Comparison of ENCODE assay signal across 8 cellular contexts in the genomic region with DNA sequence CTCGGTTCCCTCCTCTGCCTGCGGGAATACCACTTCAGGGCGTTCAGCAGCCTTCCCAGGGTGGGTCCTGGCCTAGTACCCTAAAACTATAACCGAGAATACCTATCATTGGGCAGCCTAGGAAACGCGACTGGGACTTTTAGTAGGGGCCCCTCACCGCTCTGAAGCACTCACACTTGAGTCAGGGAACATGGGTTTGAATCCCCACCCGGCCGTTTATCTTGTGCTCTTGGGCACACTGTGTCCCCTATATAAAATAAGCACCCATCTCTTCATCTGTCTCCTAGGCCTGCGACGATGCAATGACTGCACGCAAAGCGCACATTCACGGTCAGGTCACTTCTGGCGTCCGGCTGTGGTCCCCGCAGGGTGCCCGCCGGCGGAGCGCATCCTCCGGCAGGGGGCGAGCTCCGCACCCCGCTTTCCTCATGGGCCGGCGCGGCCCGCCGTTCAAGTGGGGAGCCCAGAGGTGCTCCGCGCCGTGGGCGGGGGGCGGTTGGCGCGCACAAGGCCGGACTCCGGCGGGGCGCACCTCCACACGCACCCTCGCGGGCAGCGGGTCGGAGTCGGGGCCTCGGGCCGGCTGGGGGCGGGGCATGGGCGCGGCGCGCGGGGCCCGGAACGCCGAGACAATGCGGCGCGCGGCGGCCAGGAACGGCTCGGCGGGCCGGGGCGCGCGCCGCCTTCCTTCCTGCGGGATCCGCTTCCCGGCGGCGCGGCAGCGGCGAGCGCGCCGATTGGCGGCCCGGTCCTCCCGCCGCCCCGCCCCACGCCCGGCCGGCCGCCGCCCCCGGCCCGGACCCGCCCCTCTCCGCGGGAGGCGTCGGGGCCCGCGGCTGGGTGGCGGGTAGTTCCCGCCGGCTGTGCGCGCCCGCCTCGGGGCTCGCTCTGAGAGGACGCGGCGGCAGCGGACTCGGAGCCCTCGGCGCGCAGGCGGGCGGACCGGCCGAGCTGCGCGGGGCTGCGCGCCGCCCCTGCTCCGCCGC. TPM values are rescaled to one million over a fixed set of nuclear protein-coding genes. Genes with fewer than 3 reads are reported as not detected.
DNase-seq lines count a peak whose midpoint lies in the region; ATAC-seq and TF ChIP-seq lines count a peak whose summit lies in the region.

A gene (plus strand): TSS at position 850 of the 986 bp plus-strand sequence. CDS start 293 bp downstream, outside the sequence.

- TF ChIP-seq POLR2A in thyroid gland (IDR thresholded peaks at IDR 0.05): peak in 1 of 2 donors; percentile 82

- no peaks in the 10 kb centered on the region for H3K36me3 Mint-ChIP-seq in natural killer cell

- ATAC-seq in HG03103 (IDR thresholded peaks at IDR 0.05; ENCODE audit: low read depth, unreplicated experiment) (peak; percentile 62), natural killer cell (peak; percentile 67 to 79 (median 67))

- DNase-seq in ACHN (peak; percentile 84), GM13976 (ENCODE audit: low spot score) (peak; percentile 80), NCI-H69 (lab: John Stamatoyannopoulos, UW) (peak; percentile 87), foreskin fibroblast (peak; percentile 75 to 90), natural killer cell (no peak), thyroid gland (peak; percentile 70 to 77)
- peak; percentile 12 for DNase-seq in activated T-helper 9 cell treated with anti-CD3 and anti-CD28 coated beads, Interleukin-2, amount 50 U/mL, for 16 hours (ENCODE audit: low read depth)

- TF ChIP-seq CTCF in GM13976 (IDR thresholded peaks at IDR 0.05; ENCODE audit: borderline replicate concordance, control extremely low read depth, extremely low read depth, insufficient read depth, missing control alignments) (peak; percentile 48), foreskin fibroblast (IDR thresholded peaks at IDR 0.05; ENCODE audit: low read depth, low read length) (peak; percentile 86), natural killer cell (IDR thresholded peaks at IDR 0.05) (peak; percentile 25), thyroid gland (IDR thresholded peaks at IDR 0.05) (peak; percentile 48 to 86 (median 77))

- no peaks in the 10 kb centered on the region for H3K9me3 ChIP-seq in thyroid gland

- 13 to 29% methylated on average over 9 to 15 of the region's 128 CpGs for WGBS in thyroid gland, 2 donors

- H3K4me3 ChIP-seq in foreskin fibroblast (ENCODE audit: low read depth in 1 of 2, low read length in 2 of 2): peak within 1 kb of the TSS; percentile 76 to 93
- peak within 1 kb of the TSS; percentile 78 to 88 (median 86) for H3K4me3 ChIP-seq in thyroid gland (replicated peaks in 1 of 3)

- H3K4me3 Mint-ChIP-seq in natural killer cell: peak within 1 kb of the TSS; percentile 63

- no peaks in the 10 kb centered on the region for H3K27me3 ChIP-seq in thyroid gland

- intact Hi-C loops in natural killer cell (cut with micrococcal nuclease): no loop called here
- intact Hi-C loops in thyroid gland (cut with DNase I): loop anchor here (5.0 kb wide), 2 partner anchors 64 to 131 kb away; no protein-coding TSS in a partner anchor

- H3K27ac Mint-ChIP-seq in natural killer cell: no peak within 1 kb of the TSS

- no peaks in the 10 kb centered on the region for H3K9me3 Mint-ChIP-seq in natural killer cell

- H3K4me1 ChIP-seq in thyroid gland: peaks cover 11 to 27% of the 10 kb centered on the region in 2 donors

- no peaks in the 10 kb centered on the region for H3K36me3 ChIP-seq in thyroid gland

- H3K27ac ChIP-seq in thyroid gland: peak within 1 kb of the TSS; percentile 93 to 95 (median 95)

- in situ Hi-C loops in ACHN (cut with HindIII; ENCODE audit: low pct_ligation_motif_present, low pct_unique_long_range_greater_than_20kb, low sequenced_read_pairs) (no loop called here), GM13976 (cut with MboI; ENCODE audit: low sequenced_read_pairs, unreplicated experiment) (no loop called here)

- peaks cover 0 to 4% of the 10 kb centered on the region in 2 donors for H3K4me1 Mint-ChIP-seq in natural killer cell

- peaks cover 30 to 36% of the 10 kb centered on the region in 2 donors for H3K27me3 Mint-ChIP-seq in natural killer cell (ENCODE audit: low read depth in 2 of 2)

RNA-seq across cellular contexts. Expression of the gene that starts here (rescaled TPM):
- 1 to 10 TPM in 1 of 3 donors, under 1 TPM in 2; 0.20 to 1.8 (median 0.60) TPM for total RNA-seq in natural killer cell
- 10 to 100 TPM; 40.3 to 55.3 (median 47.3) TPM for total RNA-seq in thyroid gland

Comparison
In these comparisons a context has a peak if more than half of its experiments do, and no peak if none do; other contexts are left out.
1. RNA of the gene that starts here (total RNA-seq): 40.3 to 55.3 TPM in thyroid gland; 0.20 to 1.8 TPM in natural killer cell; every median in the first group is over 10 times any median in the second.
2. CTCF ChIP-seq: peak in every context shown above with its lines; median percentile 86 in foreskin fibroblast; 77 in thyroid gland; 48 in GM13976; 25 in natural killer cell.